Comparison of ENCODE assay signal across 8 cellular contexts in the genomic region with DNA sequence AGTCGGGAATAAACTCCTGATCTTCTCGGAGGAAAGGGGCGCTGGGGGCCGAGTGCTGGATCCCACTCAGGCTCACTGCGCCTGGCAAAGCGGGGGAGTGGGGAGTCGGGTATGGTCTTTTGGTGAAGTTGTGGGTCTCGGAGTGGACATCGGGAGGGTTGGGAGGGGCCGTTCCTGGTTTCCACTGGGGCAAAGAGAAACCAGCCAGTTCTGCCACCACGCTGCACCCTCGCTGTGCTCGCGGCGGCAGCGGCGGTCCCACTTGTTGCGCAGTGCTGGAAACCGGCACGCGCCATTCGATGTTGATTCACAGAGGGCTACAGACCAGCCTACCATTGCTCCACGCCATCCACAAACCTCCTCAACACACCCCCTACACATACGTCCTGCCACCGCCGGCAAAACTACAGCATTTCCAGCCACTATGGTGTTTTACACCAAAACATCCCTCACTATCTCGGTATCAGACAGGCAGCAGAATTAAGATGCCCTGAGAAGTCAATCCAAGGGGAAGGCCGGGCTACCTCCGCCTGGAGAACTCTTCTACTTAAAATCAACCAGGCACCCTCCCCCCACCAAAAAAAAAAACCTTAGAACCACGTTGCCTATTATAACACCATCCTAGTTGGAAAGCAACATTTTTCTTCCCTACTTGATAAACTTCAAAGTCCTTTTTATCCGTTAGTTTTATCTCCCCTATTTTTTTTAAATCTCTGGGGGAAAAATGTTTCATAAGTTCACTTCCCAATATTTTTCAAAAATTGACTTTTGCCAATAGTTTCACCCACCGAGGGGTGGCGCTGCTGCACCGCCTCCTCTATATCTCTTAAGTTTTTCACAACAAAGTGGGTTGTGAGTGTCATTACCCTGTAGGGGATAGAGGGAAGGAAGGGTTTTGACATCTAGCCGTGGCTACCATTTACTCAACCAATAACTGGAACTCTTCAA. TPM values are rescaled to one million over a fixed set of nuclear protein-coding genes. Genes with fewer than 3 reads are reported as not detected.
A peak's percentile ranks its signal among the peaks of the same experiment; 100 is the strongest.
DNase-seq lines count a peak whose midpoint lies in the region; ATAC-seq, FAIRE-seq and TF ChIP-seq lines count a peak whose summit lies in the region.

No MANE protein-coding gene starts in this region.

- no peak overlapping the region for H2AFZ ChIP-seq in GM12878 (ENCODE audit: control insufficient read depth, low read depth, low read length)

- no peaks in the 10 kb centered on the region for H3K9me3 ChIP-seq in GM12878 (replicated peaks; ENCODE audit: control insufficient read depth, insufficient read depth, low read length)
- H3K9me3 ChIP-seq in iPS DF 6.9 (ENCODE audit: control insufficient read depth, insufficient read depth, low read length), result no peaks in the 10 kb centered on the region

- in situ Hi-C loops in GM12878 (cut with MboI), result loop anchor here (5.0 kb wide), 2 partner anchors 1011 to 1211 kb away; no protein-coding TSS in a partner anchor

- no peak for TF ChIP-seq POLR2A in GM12878 (IDR thresholded peaks at IDR 0.05; ENCODE audit: low read depth, low read length)

- intact Hi-C loops in GM12878 (cut with micrococcal nuclease; ENCODE audit: unreplicated experiment), result loop anchor here (1.0 to 10.0 kb wide), 11 partner anchors 233 to 1299 kb away; no protein-coding TSS in a partner anchor
- intact Hi-C loops in sciatic nerve (cut with DNase I), result loop anchor here (2.0 kb wide), 2 partner anchors 1205 to 1211 kb away; no protein-coding TSS in a partner anchor

- ATAC-seq in GM12878 (peak; percentile 10; the same call in 1 of the 3 replicates), sciatic nerve (peak; percentile 7), HG02678 (IDR thresholded peaks at IDR 0.05; ENCODE audit: unreplicated experiment) (no peak)

- peak; percentile 91 for TF ChIP-seq RAD21 in GM12878 (IDR thresholded peaks at IDR 0.05; ENCODE audit: insufficient read depth, low read depth, low read length)

- peak overlapping the region; percentile 26; the same call in 1 of the 2 replicates for H3K4me3 ChIP-seq in GM12878
- H3K4me3 ChIP-seq in iPS DF 6.9 (ENCODE audit: low read length), result peak overlapping the region; percentile 33; the same call in 1 of the 2 replicates

- RAD21 ChIA-PET in GM12878 (lab: Charles Lee; ENCODE audit: unreplicated experiment), result interaction anchor here (0.7 to 7.2 kb wide), 15 partner anchors 8 to 1407 kb away, joined by 3 to 130 read pairs (median 4); no protein-coding TSS in a partner anchor

- no peaks in the 10 kb centered on the region for H4K20me1 ChIP-seq in GM12878 (ENCODE audit: control insufficient read depth, insufficient read depth)

- H3K27me3 ChIP-seq in GM12878 (replicated peaks in 1 of 2; ENCODE audit: control insufficient read depth in 2 of 2, insufficient read depth in 2 of 2, low read length in 1 of 2), result peaks cover 20 to 22% of the 10 kb centered on the region in 2 experiments
- no peaks in the 10 kb centered on the region for H3K27me3 ChIP-seq in iPS DF 6.9 (ENCODE audit: control insufficient read depth, insufficient read depth, low read length)

- POLR2A ChIA-PET in GM12878 (lab: Charles Lee), result interaction anchor here (1.5 kb wide), 1 partner anchor 1210 kb away, joined by 3 read pairs; no protein-coding TSS in a partner anchor

- H3K27ac ChIP-seq in GM12878 (ENCODE audit: control insufficient read depth, insufficient read depth) (no peak overlapping the region), iPS DF 6.9 (ENCODE audit: low read length) (no peak overlapping the region)

- DNase-seq in ELR (ENCODE audit: low read depth) (peak; percentile 87), NCI-H1105 (lab: John Stamatoyannopoulos, UW) (peak; percentile 71), T-helper 2 cell (peak; percentile 48 to 87 (median 63)), GM12878 (ENCODE audit: low read depth, low spot score) (no peak), iPS DF 6.9 (ENCODE audit: low read depth, low spot score) (no peak), sciatic nerve (ENCODE audit: low spot score) (peak; percentile 88), NCI-H2171 (lab: John Stamatoyannopoulos, UW) (no peak)

- TF ChIP-seq CTCF in GM12878 (IDR thresholded peaks at IDR 0.05 in 2 of 3, conservative IDR thresholded peaks at IDR 0.05 in 1 of 3; ENCODE audit: control insufficient read depth in 2 of 3, extremely low read depth in 1 of 3, insufficient read depth in 1 of 3, low read depth in 3 of 3, low read length in 3 of 3), result peak; percentile 70 to 76 (median 70)

- SMC1A ChIA-PET in GM12878 (lab: Charles Lee; ENCODE audit: uncharacterized antibody, unreplicated experiment), result interaction anchor here (0.7 to 4.2 kb wide), 20 partner anchors 15 to 1300 kb away, joined by 3 to 118 read pairs (median 4); no protein-coding TSS in a partner anchor

- no peaks in the 10 kb centered on the region; the same call in 1 of the 2 replicates for H3K4me1 ChIP-seq in GM12878 (ENCODE audit: control insufficient read depth, insufficient read depth, low read length)
- H3K4me1 ChIP-seq in iPS DF 6.9 (ENCODE audit: control insufficient read depth, insufficient read depth, low read length), result no peaks in the 10 kb centered on the region; the same call in 1 of the 2 replicates

- TF ChIP-seq EP300 in GM12878 (IDR thresholded peaks at IDR 0.05; ENCODE audit: borderline replicate concordance in 1 of 2, control insufficient read depth in 1 of 2, low read depth in 2 of 2, low read length in 2 of 2), result no peak

- BruUV-seq in GM12878 (replicated peaks; lab: Mats Ljungman, UMichigan), result no TSS peak

- no peak overlapping the region for H3K9ac ChIP-seq in GM12878 (ENCODE audit: control insufficient read depth, insufficient read depth, low read length)

- H3K79me2 ChIP-seq in GM12878 (ENCODE audit: control insufficient read depth, insufficient read depth, low read length), result no peaks in the 10 kb centered on the region

- FAIRE-seq in GM12878 (lab: Jason Lieb, UNC), result no peak

- CTCF ChIA-PET in GM12878 (lab: Yijun Ruan, JAX), result interaction anchor here (0.6 to 9.7 kb wide), 76 partner anchors 7 to 1580 kb away, joined by 3 to 437 read pairs (median 4); no protein-coding TSS in a partner anchor

- peak overlapping the region; percentile 75 for H3K4me2 ChIP-seq in GM12878 (ENCODE audit: control insufficient read depth, insufficient read depth)

- 3% methylated on average over 32 of the region's 35 CpGs for WGBS in GM12878 (ENCODE audit: insufficient coverage, insufficient replicate concordance, low lambda C conversion rate, missing lambda C conversion rate)
- no CpG with 5 or more reads among the region's 35 CpGs for WGBS in iPS DF 6.9 (ENCODE audit: insufficient coverage, insufficient read length)

- H3K36me3 ChIP-seq in GM12878 (ENCODE audit: control insufficient read depth in 2 of 2, insufficient read depth in 2 of 2, low read length in 1 of 2) (no peaks in the 10 kb centered on the region), iPS DF 6.9 (ENCODE audit: control insufficient read depth, insufficient read depth, low read length) (no peaks in the 10 kb centered on the region)

TF ChIP-seq in GM12878, 131 proteins besides CTCF, POLR2A, EP300 and RAD21 (continues in another document):
- TF ChIP-seq, protein P1, sequence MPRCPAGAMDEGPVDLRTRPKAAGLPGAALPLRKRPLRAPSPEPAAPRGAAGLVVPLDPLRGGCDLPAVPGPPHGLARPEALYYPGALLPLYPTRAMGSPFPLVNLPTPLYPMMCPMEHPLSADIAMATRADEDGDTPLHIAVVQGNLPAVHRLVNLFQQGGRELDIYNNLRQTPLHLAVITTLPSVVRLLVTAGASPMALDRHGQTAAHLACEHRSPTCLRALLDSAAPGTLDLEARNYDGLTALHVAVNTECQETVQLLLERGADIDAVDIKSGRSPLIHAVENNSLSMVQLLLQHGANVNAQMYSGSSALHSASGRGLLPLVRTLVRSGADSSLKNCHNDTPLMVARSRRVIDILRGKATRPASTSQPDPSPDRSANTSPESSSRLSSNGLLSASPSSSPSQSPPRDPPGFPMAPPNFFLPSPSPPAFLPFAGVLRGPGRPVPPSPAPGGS (IDR thresholded peaks at IDR 0.05; ENCODE audit: borderline replicate concordance, insufficient read depth, low read depth, low read length, poor library complexity, severe bottlenecking), result no peak
- TF ChIP-seq MYB (IDR thresholded peaks at IDR 0.05; ENCODE audit: borderline replicate concordance, low read depth, low read length), result no peak

RNA-seq across cellular contexts. Expression of gene BCL6, which starts 3.6 kb away (rescaled TPM):
- not detected in 2 replicates for total RNA-seq in GM12878 (2013; cell fraction: nucleolus; rRNA removed)
- total RNA-seq in GM12878 (2014; rRNA removed), result 0.16 and 0.34 TPM in 2 replicates
- 0.18 and 0.28 TPM in 2 replicates for total RNA-seq in GM12878 (2014; rRNA removed; fragmentation: Illumina TruSeq; extraction: Trizol)
- 0.64 and 0.85 TPM in 2 replicates for total RNA-seq in GM12878 (2021)
- not detected for polyA plus RNA-seq in GM12878 (2011; ENCODE audit: low read depth)
- polyA plus RNA-seq in GM12878 (2011; rRNA removed), result 0.12 TPM in 1 of 2 replicates, not detected in the other
- polyA plus RNA-seq in GM12878 (2011; cell fraction: cytosol; rRNA removed), result 0.08 and 0.22 TPM in 2 replicates
- polyA plus RNA-seq in GM12878 (2011; cell fraction: nucleus; rRNA removed), result 0.18 and 0.21 TPM in 2 replicates
- 0.21 and 0.37 TPM in 2 replicates for polyA plus RNA-seq in GM12878 (2012)
- polyA plus RNA-seq in GM12878 (2014; fragmentation: Illumina TruSeq; extraction: Trizol), result 0.27 and 0.31 TPM in 2 replicates
- polyA plus RNA-seq in GM12878 (2014; fragmentation: Nextera tagmentation; extraction: Ambion mirVana), result under 1 TPM; 0.04 to 0.06 TPM
- 0.24 and 0.37 TPM in 2 replicates for polyA plus RNA-seq in GM12878 (2014; rRNA removed)
- polyA plus RNA-seq in GM12878 (2016; fragmentation: Nextera tagmentation; extraction: Ambion mirVana), result under 1 TPM; 0.10 to 0.11 TPM
- polyA minus RNA-seq in GM12878 (2011; rRNA and poly(A)+ RNA removed), result 0.10 TPM in 1 of 2 replicates, not detected in the other
- not detected in 2 replicates for polyA minus RNA-seq in GM12878 (2011; cell fraction: cytosol; rRNA and poly(A)+ RNA removed)
- polyA minus RNA-seq in GM12878 (2011; cell fraction: nucleus; rRNA and poly(A)+ RNA removed), result 0.12 TPM in 1 of 2 replicates, not detected in the other
- 188 TPM for total RNA-seq in sciatic nerve

RNA-seq across cellular contexts. Expression of gene RTP2, which starts 39.3 kb away (rescaled TPM):
- not detected in 2 replicates for total RNA-seq in GM12878 (2013; cell fraction: nucleolus; rRNA removed)
- total RNA-seq in GM12878 (2014; rRNA removed) (not detected in 2 replicates), GM12878 (2014; rRNA removed; fragmentation: Illumina TruSeq; extraction: Trizol) (not detected in 2 replicates), GM12878 (2021) (not detected in 2 replicates), sciatic nerve (not detected)
- polyA plus RNA-seq in GM12878 (2011; ENCODE audit: low read depth), result not detected
- polyA plus RNA-seq in GM12878 (2011; rRNA removed) (not detected in 2 replicates), GM12878 (2014; fragmentation: Illumina TruSeq; extraction: Trizol) (not detected in 2 replicates), GM12878 (2014; fragmentation: Nextera tagmentation; extraction: Ambion mirVana) (not detected), GM12878 (2014; rRNA removed) (not detected in 2 replicates), GM12878 (2016; fragmentation: Nextera tagmentation; extraction: Ambion mirVana) (not detected)
- not detected in 2 replicates for polyA plus RNA-seq in GM12878 (2011; cell fraction: cytosol; rRNA removed)
- polyA plus RNA-seq in GM12878 (2011; cell fraction: nucleus; rRNA removed), result not detected in 2 replicates
- not detected in 2 replicates for polyA plus RNA-seq in GM12878 (2012)
- polyA minus RNA-seq in GM12878 (2011; rRNA and poly(A)+ RNA removed), result not detected in 2 replicates
- not detected in 2 replicates for polyA minus RNA-seq in GM12878 (2011; cell fraction: cytosol; rRNA and poly(A)+ RNA removed)
- polyA minus RNA-seq in GM12878 (2011; cell fraction: nucleus; rRNA and poly(A)+ RNA removed), result not detected in 2 replicates

Comparison
In these comparisons a context has a peak if more than half of its experiments do, and no peak if none do; other contexts are left out.
1. DNase-seq: peak in ELR (single experiment), NCI-H1105 (single experiment), T-helper 2 cell (5 of 5) and sciatic nerve (single experiment); none in GM12878 (single experiment), iPS DF 6.9 (single experiment) and NCI-H2171 (single experiment).
2. RNA of gene BCL6, which starts 3.6 kb away (total RNA-seq): 188 TPM in sciatic nerve (single experiment); 0.16 to 0.85 TPM in GM12878; every median in the first group is over 100 times any median in the second.